8 cellular contexts compared by ENCODE assay signal in the genomic region with DNA sequence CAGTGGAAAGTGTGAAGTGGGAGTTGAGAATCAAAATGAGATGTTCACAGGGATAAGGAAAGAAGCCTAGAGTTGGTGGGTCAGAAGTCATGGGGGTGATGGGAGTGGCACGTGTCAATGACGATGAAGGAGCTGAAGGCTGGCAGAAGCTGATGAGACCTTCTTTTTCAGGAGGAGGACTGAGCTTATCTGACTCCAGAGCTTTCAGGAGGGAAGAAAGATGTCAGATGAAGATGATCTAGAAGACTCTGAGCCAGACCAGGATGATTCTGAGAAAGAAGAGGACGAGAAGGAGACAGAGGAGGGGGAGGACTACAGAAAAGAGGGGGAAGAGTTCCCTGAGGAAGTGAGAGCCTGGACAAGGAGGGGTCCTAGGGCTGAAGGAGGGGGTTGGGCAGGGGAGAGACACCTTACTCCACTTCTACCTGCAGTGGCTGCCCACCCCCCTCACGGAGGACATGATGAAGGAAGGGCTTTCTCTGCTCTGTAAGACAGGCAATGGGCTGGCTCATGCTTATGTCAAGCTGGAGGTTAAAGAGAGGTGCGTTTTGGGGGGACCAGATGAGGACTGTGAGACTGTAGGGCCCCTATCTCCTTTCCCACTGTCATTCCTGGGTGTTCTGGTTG. TPM values are rescaled to one million over a fixed set of nuclear protein-coding genes. Genes with fewer than 3 reads are reported as not detected.
A peak's percentile ranks its signal among the peaks of the same experiment; 100 is the strongest.
DNase-seq lines count a peak whose midpoint lies in the region; ATAC-seq and TF ChIP-seq lines count a peak whose summit lies in the region.

No MANE protein-coding gene starts in this region.

- CTCF ChIA-PET in A673 (lab: Charles Lee), result no interaction called here

- H3K9me3 ChIP-seq in A673 (ENCODE audit: low read depth, low read length, poor library complexity, severe bottlenecking) (no peaks in the 10 kb centered on the region), HUES48 (ENCODE audit: control insufficient read depth, insufficient read depth, low read length) (no peaks in the 10 kb centered on the region), colonic mucosa (no peaks in the 10 kb centered on the region), muscle layer of duodenum (ENCODE audit: control insufficient read depth in 1 of 2, low read length in 2 of 2) (no peaks in the 10 kb centered on the region)

- H3K36me3 ChIP-seq in A673 (ENCODE audit: insufficient read depth, low read length, poor library complexity, severe bottlenecking) (no peaks in the 10 kb centered on the region), HUES48 (ENCODE audit: control insufficient read depth, insufficient read depth, low read length) (no peaks in the 10 kb centered on the region), colonic mucosa (no peaks in the 10 kb centered on the region), muscle layer of duodenum (ENCODE audit: control insufficient read depth in 1 of 2, insufficient read depth in 2 of 2, low read length in 2 of 2) (peaks cover 4 to 12% of the 10 kb centered on the region in 2 donors)

- ATAC-seq in GM19467 (IDR thresholded peaks at IDR 0.05; ENCODE audit: unreplicated experiment), result no peak

- H3K4me3 ChIP-seq in A673 (ENCODE audit: low read depth, low read length, poor library complexity, severe bottlenecking) (peak overlapping the region; percentile 56), HUES48 (ENCODE audit: low read depth, low read length) (peak overlapping the region; percentile 68), colonic mucosa (no peak overlapping the region), muscle layer of duodenum (ENCODE audit: low read depth in 1 of 2, low read length in 2 of 2) (peak overlapping the region; percentile 67 to 95)

- H3K27ac ChIP-seq in A673 (ENCODE audit: low read depth, low read length, poor library complexity, severe bottlenecking), result peak overlapping the region; percentile 63
- H3K27ac ChIP-seq in HUES48 (ENCODE audit: low read depth, low read length), result peak overlapping the region; percentile 75
- no peak overlapping the region for H3K27ac ChIP-seq in colonic mucosa
- H3K27ac ChIP-seq in muscle layer of duodenum (ENCODE audit: low read length), result peak overlapping the region; percentile 92

- DNase-seq in A673 (ENCODE audit: low spot score), result no peak
- DNase-seq in colonic mucosa, result no peak
- DNase-seq in NCI-H1092 (lab: John Stamatoyannopoulos, UW), result no peak
- no peak for DNase-seq in DMS153 (lab: John Stamatoyannopoulos, UW)
- DNase-seq in DMS 273 (lab: John Stamatoyannopoulos, UW; ENCODE audit: unreplicated experiment), result no peak

- intact Hi-C loops in A673 (cut with micrococcal nuclease; ENCODE audit: unreplicated experiment) (loop anchor here (2.0 kb wide), 1 partner anchor 33 kb away; a partner anchor contains a TSS), colonic mucosa (cut with DNase I) (no loop called here)

- H3K9ac ChIP-seq in HUES48 (ENCODE audit: low read depth, low read length) (no peak overlapping the region), colonic mucosa (ENCODE audit: low read depth in 2 of 2, low read length in 2 of 2) (peak overlapping the region; percentile 83 to 94)

- BruUV-seq in A673 (replicated peaks; lab: Mats Ljungman, UMichigan), result no TSS peak

- POLR2A ChIA-PET in A673 (lab: Charles Lee; ENCODE audit: low non-redundant PET), result no interaction called here

- no peaks in the 10 kb centered on the region for H3K27me3 ChIP-seq in A673 (replicated peaks; ENCODE audit: insufficient read depth, low read depth, low read length, poor library complexity)
- 0 out of 2 replicates have a peak, but pooled peaks cover 4% of the 10 kb centered on the region for H3K27me3 ChIP-seq in HUES48 (ENCODE audit: control insufficient read depth, insufficient read depth, low read length)
- no peaks in the 10 kb centered on the region for H3K27me3 ChIP-seq in colonic mucosa
- no peaks in the 10 kb centered on the region for H3K27me3 ChIP-seq in muscle layer of duodenum (ENCODE audit: low read depth, low read length)

- TF ChIP-seq CTCF in A673 (conservative IDR thresholded peaks at IDR 0.05; ENCODE audit: low read depth, low read length), result no peak
- no peak for TF ChIP-seq CTCF in colonic mucosa (IDR thresholded peaks at IDR 0.05)

- H3K4me1 ChIP-seq in A673 (ENCODE audit: insufficient read depth, low read length, poor library complexity, severe bottlenecking) (peaks cover 7% of the 10 kb centered on the region), HUES48 (ENCODE audit: control insufficient read depth, insufficient read depth, low read length) (peaks cover 14% of the 10 kb centered on the region), colonic mucosa (peaks cover under 1% of the 10 kb centered on the region), muscle layer of duodenum (ENCODE audit: control insufficient read depth in 1 of 2, insufficient read depth in 2 of 2, low read length in 2 of 2) (peaks cover 5 to 6% of the 10 kb centered on the region in 2 donors)

RNA-seq across cellular contexts. Expression of a gene that starts 0.9 kb away (rescaled TPM):
- total RNA-seq in A673 (2021) (7.7 and 13.6 TPM in 2 replicates), colonic mucosa (1 to 10 TPM; 7.3 to 8.0 TPM)

RNA-seq across cellular contexts. Expression of a gene that starts 8.9 kb away (rescaled TPM):
- total RNA-seq in A673 (2021), result 138 and 155 TPM in 2 replicates
- total RNA-seq in colonic mucosa, result 10 to 100 TPM in 1 of 2 donors, 1 to 10 TPM in 1; 7.6 to 15.7 TPM

RNA-seq across cellular contexts. Expression of a gene that starts 22.2 kb away (rescaled TPM):
- 139 and 144 TPM in 2 replicates for total RNA-seq in A673 (2021)
- 100 to 1,000 TPM in 1 of 2 donors, 10 to 100 TPM in 1; 67.5 to 103 TPM for total RNA-seq in colonic mucosa

RNA-seq across cellular contexts. Expression of a gene that starts 32.4 kb away (rescaled TPM):
- 8.1 and 10.8 TPM in 2 replicates for total RNA-seq in A673 (2021)
- 10 to 100 TPM in 1 of 2 donors, 1 to 10 TPM in 1; 8.4 to 19.8 TPM for total RNA-seq in colonic mucosa

RNA-seq across cellular contexts. Expression of a gene that starts 38.1 kb away (rescaled TPM):
- total RNA-seq in A673 (2021) (not detected in 2 replicates), colonic mucosa (not detected)
